ENCODE assay signal across 10 cellular contexts in the genomic region with DNA sequence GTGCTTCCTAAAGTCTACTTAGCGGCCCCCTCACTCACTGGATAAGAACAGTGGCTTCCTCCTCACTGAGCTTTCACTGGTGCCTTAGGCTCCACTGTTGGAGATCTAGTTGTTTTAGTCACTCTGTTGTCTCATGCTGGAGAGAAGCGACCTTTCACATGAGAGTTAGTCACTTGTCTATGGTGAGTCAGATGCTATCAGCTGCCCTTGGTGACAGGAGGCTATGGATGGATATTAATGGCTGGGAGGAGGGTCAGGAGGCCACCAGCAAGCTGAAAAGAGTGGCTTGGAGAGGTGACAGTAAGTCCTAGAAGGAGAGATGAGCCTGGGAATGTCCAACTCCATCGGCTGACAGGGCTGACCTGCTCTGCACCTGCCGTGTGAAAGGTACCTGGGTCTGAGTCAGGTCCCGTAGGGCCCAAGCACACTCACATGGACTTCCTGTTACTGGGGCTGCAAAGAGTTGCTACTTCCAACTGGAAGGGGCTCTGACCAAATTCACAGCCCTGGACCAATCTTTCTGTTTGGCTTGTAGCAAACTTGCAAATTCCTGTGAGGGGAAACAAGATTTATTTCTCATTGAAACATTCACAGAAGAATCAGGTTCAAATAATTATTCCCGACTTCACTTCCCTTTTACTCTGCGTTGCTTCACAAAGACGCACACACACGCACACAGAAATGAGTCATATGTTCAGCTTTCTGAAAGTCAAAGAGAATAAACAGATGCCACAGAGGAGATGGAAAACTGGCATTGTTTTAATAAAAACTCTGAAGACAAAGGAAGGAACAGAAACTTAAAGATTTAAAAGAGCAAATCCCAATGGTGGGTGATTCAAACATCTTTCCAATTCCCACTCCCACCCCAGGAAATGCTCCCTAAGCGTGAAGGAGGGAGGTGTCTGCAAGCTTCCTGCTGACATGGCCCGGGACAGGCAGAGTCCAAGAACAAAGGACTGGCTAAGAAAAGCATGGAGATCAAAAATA.
DNase-seq lines count a peak whose midpoint lies in the region; ATAC-seq and TF ChIP-seq lines count a peak whose summit lies in the region.
"Had no signal": no experiment of that assay in that cellular context is flagged by ENCODE, and none has a peak within 500 bp of the region (broad histone marks: within the 10 kb centered on the region; RNA-seq: fewer than 3 reads in every experiment).

No MANE protein-coding gene starts in this region.

- H3K27ac Mint-ChIP-seq in CD8-positive, alpha-beta T cell: no peak overlapping the region
- H3K27ac Mint-ChIP-seq: natural killer cell treated with Interleukin-12 subunit alpha and Interleukin-12 subunit beta and Interleukin-15 and Interleukin-18, amount 100 ng/mL, for 72 hours had no signal

- no peak overlapping the region for H3K4me3 ChIP-seq in CD8-positive, alpha-beta T cell (ENCODE audit: low read depth, low read length)
- H3K4me3 ChIP-seq in MG63: no peak overlapping the region

- H3K36me3 Mint-ChIP-seq in CD8-positive, alpha-beta T cell: no peaks in the 10 kb centered on the region
- H3K36me3 Mint-ChIP-seq: natural killer cell treated with Interleukin-12 subunit alpha and Interleukin-12 subunit beta and Interleukin-15 and Interleukin-18, amount 100 ng/mL, for 72 hours had no signal

- no peak overlapping the region for H3K27ac ChIP-seq in CD8-positive, alpha-beta T cell (ENCODE audit: low read depth, low read length)

- POLR2A ChIA-PET in CD8-positive, alpha-beta T cell (lab: Charles Lee): no interaction called here

- TF ChIP-seq CTCF in CD8-positive, alpha-beta T cell (IDR thresholded peaks at IDR 0.05): no peak

- no peaks in the 10 kb centered on the region for H3K27me3 Mint-ChIP-seq in CD8-positive, alpha-beta T cell (ENCODE audit: low read depth)

- no peaks in the 10 kb centered on the region for H3K36me3 ChIP-seq in CD8-positive, alpha-beta T cell (ENCODE audit: insufficient read depth, low read length)
- H3K36me3 ChIP-seq in MG63: no peaks in the 10 kb centered on the region

- H3K9me3 Mint-ChIP-seq in CD8-positive, alpha-beta T cell: no peaks in the 10 kb centered on the region
- H3K9me3 Mint-ChIP-seq: natural killer cell treated with Interleukin-12 subunit alpha and Interleukin-12 subunit beta and Interleukin-15 and Interleukin-18, amount 100 ng/mL, for 72 hours had no signal

- H3K27me3 ChIP-seq in CD8-positive, alpha-beta T cell (ENCODE audit: insufficient read depth, low read length): no peaks in the 10 kb centered on the region
- no peaks in the 10 kb centered on the region for H3K27me3 ChIP-seq in MG63

- DNase-seq in SIG-M5 treated with dmso at 0.1 percent for 504 hours (lab: John Stamatoyannopoulos, UW; ENCODE audit: unreplicated experiment) (peak; percentile 40), SIG-M5 (lab: John Stamatoyannopoulos, UW) (no peak), SW480 (ENCODE audit: low spot score) (peak; percentile 52), foreskin melanocyte (peak; percentile 92), DMS 273 (lab: John Stamatoyannopoulos, UW; ENCODE audit: unreplicated experiment) (no peak), MG63 (no peak)
- DNase-seq in stimulated activated naive CD8-positive, alpha-beta T cell treated with anti-CD3 and anti-CD28 coated beads, Interleukin-15, Interleukin-2, amounts not matched to agents 100 U/mL and 50 U/mL, for 24 hours: peak; percentile 9
- DNase-seq in CD8-positive, alpha-beta T cell: no peak

- no peaks in the 10 kb centered on the region for H3K9me3 ChIP-seq in CD8-positive, alpha-beta T cell (ENCODE audit: low read length)
- no peaks in the 10 kb centered on the region for H3K9me3 ChIP-seq in MG63

- no peaks in the 10 kb centered on the region for H3K4me1 Mint-ChIP-seq in CD8-positive, alpha-beta T cell (ENCODE audit: low read depth)

- no peak overlapping the region for H3K4me3 Mint-ChIP-seq in CD8-positive, alpha-beta T cell
- H3K4me3 Mint-ChIP-seq: natural killer cell treated with Interleukin-12 subunit alpha and Interleukin-12 subunit beta and Interleukin-15 and Interleukin-18, amount 100 ng/mL, for 72 hours had no signal

- ATAC-seq in stimulated activated naive CD8-positive, alpha-beta T cell treated with anti-CD3 and anti-CD28 coated beads, Interleukin-15, Interleukin-2, amounts not matched to agents 100 U/mL and 50 U/mL, for 24 hours: peak; percentile 93
- ATAC-seq in CD8-positive, alpha-beta T cell: no peak
- ATAC-seq: natural killer cell treated with Interleukin-12 subunit alpha and Interleukin-12 subunit beta and Interleukin-15 and Interleukin-18, amount 100 ng/mL, for 72 hours; Right ventricle myocardium inferior had no signal

- intact Hi-C loops in CD8-positive, alpha-beta T cell (cut with DNase I, micrococcal nuclease): no loop called here

- CTCF ChIA-PET in CD8-positive, alpha-beta T cell (lab: Charles Lee): no interaction called here

- no peaks in the 10 kb centered on the region for H3K4me1 ChIP-seq in CD8-positive, alpha-beta T cell (ENCODE audit: insufficient read depth, low read length)

Comparison
In these comparisons a context has a peak if more than half of its experiments do, and no peak if none do; other contexts are left out.
1. DNase-seq: peak in SIG-M5 treated with dmso at 0.1 percent for 504 hours (single experiment), SW480 (single experiment), foreskin melanocyte (single experiment) and stimulated activated naive CD8-positive, alpha-beta T cell treated with anti-CD3 and anti-CD28 coated beads, Interleukin-15, Interleukin-2, amounts not matched to agents 100 U/mL and 50 U/mL, for 24 hours (single experiment); none in SIG-M5 (single experiment), DMS 273 (single experiment), CD8-positive, alpha-beta T cell (0 of 7) and MG63 (single experiment).